In the genomic region with DNA sequence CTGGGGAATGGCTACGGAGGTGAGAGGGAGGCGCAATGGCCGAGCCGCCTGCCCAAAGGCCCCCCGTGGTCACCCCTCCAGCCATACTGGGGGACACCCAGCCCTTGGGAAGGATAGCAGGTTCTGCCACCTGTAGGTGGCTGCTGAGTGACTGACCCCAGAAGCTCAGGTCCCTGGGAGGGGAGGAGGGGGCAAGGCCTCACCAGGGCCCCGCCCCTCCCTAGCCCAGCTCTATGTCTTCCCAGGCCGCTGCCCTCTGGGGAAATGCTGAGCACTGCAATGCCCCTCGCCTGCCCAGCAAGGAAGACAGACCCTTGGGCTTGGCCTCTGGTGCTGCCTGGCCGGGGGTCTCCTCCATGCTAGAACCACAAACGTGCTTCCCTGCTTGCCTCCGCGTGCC, we compare ENCODE assay signal across 31 cellular contexts. TPM values are rescaled to one million over a fixed set of nuclear protein-coding genes. Genes with fewer than 3 reads are reported as not detected.
"Had no signal": no experiment of that assay in that cellular context is flagged by ENCODE, and none has a peak within 500 bp of the region (broad histone marks: within the 10 kb centered on the region; RNA-seq: fewer than 3 reads in every experiment).

No MANE protein-coding gene starts in this region.

- H3K36me3 ChIP-seq: adrenal gland, breast epithelium had no signal

- H3K9me3 Mint-ChIP-seq: activated naive CD8-positive, alpha-beta T cell treated with anti-CD3 and anti-CD28 coated beads, Interleukin-2, amount 10 ng/mL, durations not matched to agents 7 days and 5 days; T-cell had no signal

- H3K27me3 Mint-ChIP-seq: activated CD4-positive, alpha-beta T cell treated with anti-CD3 and anti-CD28 coated beads for 36 hours had no signal

- H3K4me3 ChIP-seq: adrenal gland, breast epithelium, SK-N-MC had no signal

- H3K4me3 Mint-ChIP-seq: activated CD4-positive, alpha-beta T cell treated with anti-CD3 and anti-CD28 coated beads for 36 hours; activated CD8-positive, alpha-beta T cell treated with anti-CD3 and anti-CD28 coated beads, Interleukin-2, amount 10 ng/mL, durations not matched to agents 7 days and 5 days; activated naive CD8-positive, alpha-beta T cell treated with anti-CD3 and anti-CD28 coated beads, Interleukin-2, amount 10 ng/mL, durations not matched to agents 7 days and 5 days; T-cell had no signal

- DNase-seq: activated CD4-positive, alpha-beta T cell treated with anti-CD3 and anti-CD28 coated beads for 36 hours; activated CD4-positive, alpha-beta T cell treated with anti-CD3 and anti-CD28 coated beads, Interleukin-2, amount 50 U/mL, for 1 hour; activated CD8-positive, alpha-beta memory T cell treated with anti-CD3 and anti-CD28 coated beads, Interleukin-2, amount 50 U/mL, for 48 hours; activated CD8-positive, alpha-beta T cell treated with anti-CD3 and anti-CD28 coated beads, Interleukin-2, amount 10 ng/mL, durations not matched to agents 7 days and 5 days; activated naive CD4-positive, alpha-beta T cell treated with anti-CD3 and anti-CD28 coated beads, Interleukin-2, amount 50 U/mL, for 16 hours; activated naive CD8-positive, alpha-beta T cell treated with anti-CD3 and anti-CD28 coated beads, Interleukin-2, amount 10 ng/mL, durations not matched to agents 7 days and 5 days; activated T-cell treated with anti-CD3 and anti-CD28 coated beads, Interleukin-2, amount 50 U/mL, for 1 hour; adrenal gland; anterior cingulate cortex; caudate nucleus; Kasumi-1; NCI-H1105 treated with DMSO at 0.1 percent for 48 hours; NCI-H146; NCI-H2029; NCI-H2107; NCI-H2171 treated with DMSO at 0.1 percent for 48 hours; NCI-H226; NCI-H526; NCI-H774; NK-92 treated with Interleukin-12 subunit alpha and Interleukin-12 subunit beta, amount 100 ng/mL, for 24 hours; OCI-M1; RPMI8226; T-cell; T-helper 2 cell; T1000 had no signal

- H3K4me1 Mint-ChIP-seq: activated CD4-positive, alpha-beta T cell treated with anti-CD3 and anti-CD28 coated beads for 36 hours had no signal

- H3K27me3 ChIP-seq: adrenal gland, breast epithelium had no signal

- H3K27ac ChIP-seq: adrenal gland, breast epithelium, SK-N-MC had no signal

- H3K36me3 Mint-ChIP-seq: activated naive CD8-positive, alpha-beta T cell treated with anti-CD3 and anti-CD28 coated beads, Interleukin-2, amount 10 ng/mL, durations not matched to agents 7 days and 5 days; T-cell had no signal

- H3K27ac Mint-ChIP-seq: activated CD4-positive, alpha-beta T cell treated with anti-CD3 and anti-CD28 coated beads for 36 hours; activated CD8-positive, alpha-beta T cell treated with anti-CD3 and anti-CD28 coated beads, Interleukin-2, amount 10 ng/mL, durations not matched to agents 7 days and 5 days; activated naive CD8-positive, alpha-beta T cell treated with anti-CD3 and anti-CD28 coated beads, Interleukin-2, amount 10 ng/mL, durations not matched to agents 7 days and 5 days; T-cell had no signal

- H3K4me1 ChIP-seq: breast epithelium had no signal

- ATAC-seq: activated CD4-positive, alpha-beta T cell treated with anti-CD3 and anti-CD28 coated beads for 36 hours; activated CD8-positive, alpha-beta T cell treated with anti-CD3 and anti-CD28 coated beads, Interleukin-2, amount 10 ng/mL, durations not matched to agents 7 days and 5 days; Panc1; Right ventricle myocardium inferior; T-cell had no signal

RNA-seq across cellular contexts. Expression of a gene that starts 11.4 kb away (rescaled TPM):
- total RNA-seq: activated CD4-positive, alpha-beta T cell treated with anti-CD3 and anti-CD28 coated beads for 36 hours; activated naive CD8-positive, alpha-beta T cell treated with anti-CD3 and anti-CD28 coated beads, Interleukin-2, amount 10 ng/mL, durations not matched to agents 7 days and 5 days; cerebellum had no signal

RNA-seq across cellular contexts. Expression of a gene that starts 16.7 kb away (rescaled TPM):
- total RNA-seq: activated CD4-positive, alpha-beta T cell treated with anti-CD3 and anti-CD28 coated beads for 36 hours; activated CD8-positive, alpha-beta T cell treated with anti-CD3 and anti-CD28 coated beads, Interleukin-2, amount 10 ng/mL, durations not matched to agents 7 days and 5 days; activated naive CD8-positive, alpha-beta T cell treated with anti-CD3 and anti-CD28 coated beads, Interleukin-2, amount 10 ng/mL, durations not matched to agents 7 days and 5 days; breast epithelium; cerebellum; NCI-H460; Right ventricle myocardium inferior had no signal
- polyA plus RNA-seq: adrenal gland had no signal
